8 cellular contexts compared by ENCODE assay signal in the genomic region with DNA sequence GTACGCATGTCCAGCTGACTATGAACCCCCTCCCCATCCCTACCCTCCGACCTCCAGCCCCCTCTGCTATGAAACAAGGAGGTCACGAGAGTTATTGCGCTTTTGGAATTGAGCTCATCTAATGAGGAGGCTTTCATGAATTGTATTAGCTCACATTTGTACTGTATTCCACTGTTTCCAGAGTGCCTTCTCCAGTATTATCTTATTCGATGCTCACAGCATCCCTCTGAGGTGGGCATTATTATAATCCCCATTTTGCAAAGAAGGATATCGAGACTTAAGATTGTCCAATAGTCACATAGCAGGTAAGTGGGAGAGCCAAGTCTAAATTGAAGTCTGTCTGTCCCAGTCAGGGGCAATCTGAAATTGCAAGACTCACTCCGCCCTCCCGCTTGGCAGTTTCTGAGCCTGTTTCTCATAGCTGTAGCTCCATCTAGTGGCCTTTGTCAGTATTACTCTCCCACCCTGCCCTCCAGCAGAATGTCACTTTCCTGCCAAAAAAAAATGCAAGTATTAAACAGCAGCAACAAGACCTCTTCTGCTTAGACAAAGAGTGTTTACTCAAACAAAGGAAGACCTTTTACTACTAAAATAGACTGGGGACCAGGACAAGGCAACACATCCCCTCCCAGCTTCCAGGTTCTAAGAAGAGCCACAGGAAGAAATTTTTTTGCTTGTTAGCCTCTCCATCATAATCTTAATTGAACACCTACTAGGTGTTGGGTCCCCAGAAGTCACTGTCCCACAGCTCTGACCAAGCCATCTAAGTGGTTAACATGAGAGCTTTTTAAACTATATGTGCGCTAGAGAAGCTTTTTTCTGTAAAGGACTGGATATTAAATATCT. TPM values are rescaled to one million over a fixed set of nuclear protein-coding genes. Genes with fewer than 3 reads are reported as not detected.
DNase-seq lines count a peak whose midpoint lies in the region; ATAC-seq, FAIRE-seq and TF ChIP-seq lines count a peak whose summit lies in the region.

No MANE protein-coding gene starts in this region.

- TF ChIP-seq RAD21 in A549 (conservative IDR thresholded peaks at IDR 0.05 in 1 of 2, IDR thresholded peaks at IDR 0.05 in 1 of 2) = peak; percentile 86 to 94

- H3K4me1 ChIP-seq in A549 (no peaks in the 10 kb centered on the region), MM.1S (ENCODE audit: low read length) (no peaks in the 10 kb centered on the region), SJSA1 (replicated peaks) (no peaks in the 10 kb centered on the region), prostate gland (replicated peaks) (no peaks in the 10 kb centered on the region)

- POLR2A ChIA-PET in A549 (lab: Yijun Ruan, JAX) = no interaction called here

- CTCF ChIA-PET in A549 (lab: Yijun Ruan, JAX) = interaction anchor here (0.5 to 10.4 kb wide), 43 partner anchors 8 to 1167 kb away, joined by 3 to 98 read pairs (median 4); no protein-coding TSS in a partner anchor

- in situ Hi-C loops in GM13977 (cut with MboI; ENCODE audit: low pct_unique_long_range_greater_than_20kb, low sequenced_read_pairs, unreplicated experiment) = no loop called here

- H2AFZ ChIP-seq in MM.1S (ENCODE audit: low read length) = no peak overlapping the region

- FAIRE-seq in A549 (lab: Jason Lieb, UNC) = no peak

- H3K27ac ChIP-seq in A549 (no peak overlapping the region), MM.1S (ENCODE audit: low read length) (no peak overlapping the region), SJSA1 (no peak overlapping the region), prostate gland (no peak overlapping the region)

- H3K9me2 ChIP-seq in MM.1S (replicated peaks; ENCODE audit: insufficient read depth, low read length) = no peaks in the 10 kb centered on the region

- DNase-seq in A549 (ENCODE audit: low read depth in 1 of 2, low spot score in 1 of 2) (peak; percentile 69 to 75), GM13977 (ENCODE audit: low spot score) (peak; percentile 66), MM.1S (peak; percentile 26), SJSA1 (ENCODE audit: low read depth in 1 of 2, low spot score in 2 of 2) (peak; percentile 48 to 60), head of caudate nucleus (peak; percentile 7 to 89 (median 68)), prostate gland (ENCODE audit: low spot score) (peak; percentile 67)
- DNase-seq in activated naive CD4-positive, alpha-beta T cell treated with anti-CD3 and anti-CD28 coated beads, Interleukin-2, amount 50 U/mL, for 16 hours = peak; percentile 51

- TF ChIP-seq CTCF in A549 (IDR thresholded peaks at IDR 0.05) (peak; percentile 83), GM13977 (IDR thresholded peaks at IDR 0.05; ENCODE audit: extremely low read depth, insufficient read depth, missing control alignments) (peak; percentile 84), MM.1S (IDR thresholded peaks at IDR 0.05; ENCODE audit: low read length) (peak; percentile 60), prostate gland (IDR thresholded peaks at IDR 0.05) (peak; percentile 73 to 85 (median 82))

- H3F3A ChIP-seq in MM.1S (ENCODE audit: insufficient read depth, low read length) = no peaks in the 10 kb centered on the region

- H4K20me1 ChIP-seq in MM.1S (ENCODE audit: insufficient read depth, low read length) = no peaks in the 10 kb centered on the region

- H3K4me3 ChIP-seq in A549 (no peak overlapping the region), MM.1S (ENCODE audit: low read length) (no peak overlapping the region), SJSA1 (no peak overlapping the region), prostate gland (no peak overlapping the region)

- H3K79me2 ChIP-seq in MM.1S (ENCODE audit: low read length) = no peaks in the 10 kb centered on the region

- ATAC-seq in A549 (peak; percentile 81 to 95), GM18517 (IDR thresholded peaks at IDR 0.05; ENCODE audit: unreplicated experiment) (no peak)

- TF ChIP-seq POLR2A in A549 (IDR thresholded peaks at IDR 0.05; ENCODE audit: low read length) = no peak
- no peak for TF ChIP-seq POLR2A in prostate gland (IDR thresholded peaks at IDR 0.05)

- H3K9ac ChIP-seq in MM.1S (ENCODE audit: low read length) = no peak overlapping the region

- no peak for TF ChIP-seq EP300 in A549 (IDR thresholded peaks at IDR 0.05)

- 12% methylated on average over 9 of the region's 9 CpGs for WGBS in A549 (ENCODE audit: missing lambda C conversion rate)
- 54% methylated on average over 9 of the region's 9 CpGs for WGBS in prostate gland

- H3K9me3 ChIP-seq in A549 (no peaks in the 10 kb centered on the region), MM.1S (replicated peaks; ENCODE audit: insufficient read depth, low read length) (no peaks in the 10 kb centered on the region), SJSA1 (replicated peaks) (no peaks in the 10 kb centered on the region), prostate gland (no peaks in the 10 kb centered on the region)

- no peaks in the 10 kb centered on the region for H3K36me3 ChIP-seq in MM.1S (replicated peaks; ENCODE audit: insufficient read depth, low read length)
- no peaks in the 10 kb centered on the region for H3K36me3 ChIP-seq in SJSA1
- H3K36me3 ChIP-seq in prostate gland = no peaks in the 10 kb centered on the region

- no peaks in the 10 kb centered on the region for H3K27me3 ChIP-seq in MM.1S (replicated peaks; ENCODE audit: insufficient read depth, low read length)
- H3K27me3 ChIP-seq in SJSA1 (replicated peaks) = no peaks in the 10 kb centered on the region
- no peaks in the 10 kb centered on the region for H3K27me3 ChIP-seq in prostate gland (replicated peaks; ENCODE audit: insufficient read depth)

- intact Hi-C loops in head of caudate nucleus (cut with DNase I) (no loop called here), prostate gland (cut with DNase I) (loop anchor here (2.0 kb wide), 1 partner anchor 430 kb away; no protein-coding TSS in a partner anchor)

- no peak overlapping the region for H3K4me2 ChIP-seq in A549
- H3K4me2 ChIP-seq in MM.1S (ENCODE audit: low read depth, low read length) = no peak overlapping the region

TF ChIP-seq in A549, 52 proteins besides CTCF, POLR2A, EP300 and RAD21:
- TF ChIP-seq, protein P1, sequence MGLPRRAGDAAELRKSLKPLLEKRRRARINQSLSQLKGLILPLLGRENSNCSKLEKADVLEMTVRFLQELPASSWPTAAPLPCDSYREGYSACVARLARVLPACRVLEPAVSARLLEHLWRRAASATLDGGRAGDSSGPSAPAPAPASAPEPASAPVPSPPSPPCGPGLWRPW (IDR thresholded peaks at IDR 0.05) = no peak
- TF ChIP-seq SMC3 (IDR thresholded peaks at IDR 0.05) = peak; percentile 63

RNA-seq across cellular contexts. Expression of a gene that starts 48.6 kb away (rescaled TPM):
- polyA plus RNA-seq in A549 (2011; rRNA removed) (not detected in 2 replicates), A549 (2017; fragmentation: RNase III; extraction: RNeasy Plus Mini Kit Qiagen cat#74134 plus additional on column Dnase treatment) (not detected in 3 replicates)
- not detected in 2 replicates for polyA plus RNA-seq in A549 (2012; cell fraction: cytosol; rRNA removed)
- polyA plus RNA-seq in A549 (2012; cell fraction: nucleus; rRNA removed) = not detected in 2 replicates
- polyA minus RNA-seq in A549 (2011; rRNA and poly(A)+ RNA removed) = not detected in 2 replicates
- not detected in 2 replicates for total RNA-seq in SJSA1 (2014; rRNA removed; shearing (Covaris generic))
- under 1 TPM in 1 of 2 donors, not detected in 1; 0.18 TPM for total RNA-seq in prostate gland
